In genomic region chr10:49781247-49781646, GRCh38 we compare ENCODE assay signal across 1 cellular context.
TF ChIP-seq lines count a peak whose summit lies in the region.

No MANE protein-coding gene starts in this region.

TF ChIP-seq in A549, 52 proteins besides CTCF, POLR2A, EP300 and RAD21 (continued from another document):
- no peak for TF ChIP-seq FOXS1 (CRISPR knock-in tag; IDR thresholded peaks at IDR 0.05)
- TF ChIP-seq FOSL2 (IDR thresholded peaks at IDR 0.05): no peak
- TF ChIP-seq FOSL2 (CRISPR knock-in tag; IDR thresholded peaks at IDR 0.05): peak; percentile 40; the same call in 1 of the 2 replicates
